ENCODE assay signal across 1 cellular context in genomic region chr3:150412599-150413069, GRCh38.
TF ChIP-seq lines count a peak whose summit lies in the region.

No MANE protein-coding gene starts in this region.

TF ChIP-seq in GM12878, 131 proteins besides CTCF, POLR2A, EP300 and RAD21 (continued from another document):
- TF ChIP-seq USF2 (IDR thresholded peaks at IDR 0.05; ENCODE audit: borderline replicate concordance, low read depth, low read length) (peak; percentile 36), POLR2AphosphoS2 (IDR thresholded peaks at IDR 0.05; ENCODE audit: low read depth, low read length) (no peak), TCF3 (IDR thresholded peaks at IDR 0.05; ENCODE audit: borderline replicate concordance, insufficient read depth, low read depth, low read length) (no peak), ZNF207 (IDR thresholded peaks at IDR 0.05; ENCODE audit: borderline replicate concordance) (no peak)
